1 cellular context compared by ENCODE assay signal in the genomic region with DNA sequence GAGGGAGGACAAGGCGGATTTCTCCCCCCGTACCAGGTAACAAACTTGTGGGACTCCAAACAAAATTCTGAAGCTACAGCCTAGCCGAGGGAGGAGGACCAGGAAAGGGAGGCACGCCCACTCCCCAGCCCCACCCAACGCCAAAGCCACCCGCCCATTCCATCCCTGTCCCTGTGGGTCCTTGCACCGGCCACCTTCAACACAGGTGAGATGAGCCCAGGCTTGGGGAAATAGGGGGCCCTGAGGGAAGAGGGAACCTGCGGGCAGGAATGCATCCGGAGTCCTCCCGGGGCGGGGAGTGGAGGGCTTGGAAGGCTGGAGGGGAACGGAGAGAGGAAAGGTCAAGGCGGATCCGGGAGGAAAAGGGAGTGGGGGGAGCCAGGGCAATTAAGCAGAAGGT.
TF ChIP-seq lines count a peak whose summit lies in the region.

A gene (plus strand): TSS at position 157 of the 400 bp plus-strand sequence. CDS start 802 bp downstream, outside the sequence.

TF ChIP-seq in IMR-90, 13 proteins besides CTCF, POLR2A, EP300 and RAD21:
- TF ChIP-seq, protein P1, sequence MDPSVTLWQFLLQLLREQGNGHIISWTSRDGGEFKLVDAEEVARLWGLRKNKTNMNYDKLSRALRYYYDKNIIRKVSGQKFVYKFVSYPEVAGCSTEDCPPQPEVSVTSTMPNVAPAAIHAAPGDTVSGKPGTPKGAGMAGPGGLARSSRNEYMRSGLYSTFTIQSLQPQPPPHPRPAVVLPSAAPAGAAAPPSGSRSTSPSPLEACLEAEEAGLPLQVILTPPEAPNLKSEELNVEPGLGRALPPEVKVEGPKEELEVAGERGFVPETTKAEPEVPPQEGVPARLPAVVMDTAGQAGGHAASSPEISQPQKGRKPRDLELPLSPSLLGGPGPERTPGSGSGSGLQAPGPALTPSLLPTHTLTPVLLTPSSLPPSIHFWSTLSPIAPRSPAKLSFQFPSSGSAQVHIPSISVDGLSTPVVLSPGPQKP (IDR thresholded peaks at IDR 0.05; ENCODE audit: borderline replicate concordance, low read depth, low read length): no peak
- TF ChIP-seq RCOR1 (IDR thresholded peaks at IDR 0.05; ENCODE audit: insufficient replicate concordance, low read length): no peak
- no peak for TF ChIP-seq SMC3 (IDR thresholded peaks at IDR 0.05; ENCODE audit: low read depth, low read length)
- no peak for TF ChIP-seq RFX5 (IDR thresholded peaks at IDR 0.05; ENCODE audit: low read depth, low read length)
- no peak for TF ChIP-seq MAZ (IDR thresholded peaks at IDR 0.05; ENCODE audit: borderline replicate concordance, low read depth, low read length)
- TF ChIP-seq, protein P2, sequence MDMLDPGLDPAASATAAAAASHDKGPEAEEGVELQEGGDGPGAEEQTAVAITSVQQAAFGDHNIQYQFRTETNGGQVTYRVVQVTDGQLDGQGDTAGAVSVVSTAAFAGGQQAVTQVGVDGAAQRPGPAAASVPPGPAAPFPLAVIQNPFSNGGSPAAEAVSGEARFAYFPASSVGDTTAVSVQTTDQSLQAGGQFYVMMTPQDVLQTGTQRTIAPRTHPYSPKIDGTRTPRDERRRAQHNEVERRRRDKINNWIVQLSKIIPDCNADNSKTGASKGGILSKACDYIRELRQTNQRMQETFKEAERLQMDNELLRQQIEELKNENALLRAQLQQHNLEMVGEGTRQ (IDR thresholded peaks at IDR 0.05; ENCODE audit: low read depth, low read length): no peak
- no peak for TF ChIP-seq CHD1 (IDR thresholded peaks at IDR 0.05; ENCODE audit: low read depth, low read length)
- TF ChIP-seq MXI1 (IDR thresholded peaks at IDR 0.05; ENCODE audit: borderline replicate concordance, low read depth, low read length): no peak
- TF ChIP-seq NFE2L2 (IDR thresholded peaks at IDR 0.05; ENCODE audit: low read depth, low read length): no peak
- no peak for TF ChIP-seq FOS (IDR thresholded peaks at IDR 0.05; ENCODE audit: low read depth, low read length)
- TF ChIP-seq CEBPB (IDR thresholded peaks at IDR 0.05; ENCODE audit: low read depth, low read length): no peak
- TF ChIP-seq MAFK (IDR thresholded peaks at IDR 0.05; ENCODE audit: low read depth, low read length): no peak
- TF ChIP-seq BHLHE40 (IDR thresholded peaks at IDR 0.05; ENCODE audit: low read depth, low read length): no peak
